1 cellular context compared by ENCODE assay signal in the genomic region with DNA sequence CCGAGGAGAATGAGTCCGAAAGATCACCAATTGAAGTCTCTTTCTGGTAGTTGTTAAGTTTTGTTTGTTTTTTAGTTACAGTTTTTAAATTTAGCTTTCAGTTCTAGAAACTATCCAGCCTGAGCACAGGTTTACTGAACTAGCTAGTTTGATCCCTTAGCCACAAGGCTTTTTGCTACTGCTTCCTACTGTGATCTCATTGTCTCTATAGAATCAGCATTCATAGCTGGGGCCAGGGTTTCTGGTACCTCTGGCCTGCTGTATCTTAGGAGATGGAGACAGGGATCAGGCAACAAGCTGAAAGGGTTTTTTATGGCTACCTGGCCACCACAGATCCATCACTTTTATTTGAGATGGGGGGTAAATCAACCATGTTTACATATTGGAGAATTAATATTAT.
TF ChIP-seq lines count a peak whose summit lies in the region.

No MANE protein-coding gene starts in this region.

TF ChIP-seq in GM23338, 12 proteins besides CTCF, POLR2A, EP300 and RAD21:
- TF ChIP-seq ZNF331 (CRISPR knock-in tag; IDR thresholded peaks at IDR 0.05; ENCODE audit: low read depth) (no peak), CREB1 (CRISPR knock-in tag; IDR thresholded peaks at IDR 0.05; ENCODE audit: low read depth) (no peak), STAT1 (IDR thresholded peaks at IDR 0.05; ENCODE audit: unreplicated experiment) (no peak), ZNF114 (CRISPR knock-in tag; IDR thresholded peaks at IDR 0.05) (no peak), EZH2phosphoT487 (IDR thresholded peaks at IDR 0.05; ENCODE audit: unreplicated experiment) (no peak), NANOG (IDR thresholded peaks at IDR 0.05; ENCODE audit: borderline replicate concordance) (no peak), JUNB (IDR thresholded peaks at IDR 0.05; ENCODE audit: unreplicated experiment) (no peak), EZH2 (IDR thresholded peaks at IDR 0.05; ENCODE audit: low read depth, unreplicated experiment) (no peak), POLR2AphosphoS5 (IDR thresholded peaks at IDR 0.05; ENCODE audit: low read depth) (no peak)
- TF ChIP-seq, protein P1, sequence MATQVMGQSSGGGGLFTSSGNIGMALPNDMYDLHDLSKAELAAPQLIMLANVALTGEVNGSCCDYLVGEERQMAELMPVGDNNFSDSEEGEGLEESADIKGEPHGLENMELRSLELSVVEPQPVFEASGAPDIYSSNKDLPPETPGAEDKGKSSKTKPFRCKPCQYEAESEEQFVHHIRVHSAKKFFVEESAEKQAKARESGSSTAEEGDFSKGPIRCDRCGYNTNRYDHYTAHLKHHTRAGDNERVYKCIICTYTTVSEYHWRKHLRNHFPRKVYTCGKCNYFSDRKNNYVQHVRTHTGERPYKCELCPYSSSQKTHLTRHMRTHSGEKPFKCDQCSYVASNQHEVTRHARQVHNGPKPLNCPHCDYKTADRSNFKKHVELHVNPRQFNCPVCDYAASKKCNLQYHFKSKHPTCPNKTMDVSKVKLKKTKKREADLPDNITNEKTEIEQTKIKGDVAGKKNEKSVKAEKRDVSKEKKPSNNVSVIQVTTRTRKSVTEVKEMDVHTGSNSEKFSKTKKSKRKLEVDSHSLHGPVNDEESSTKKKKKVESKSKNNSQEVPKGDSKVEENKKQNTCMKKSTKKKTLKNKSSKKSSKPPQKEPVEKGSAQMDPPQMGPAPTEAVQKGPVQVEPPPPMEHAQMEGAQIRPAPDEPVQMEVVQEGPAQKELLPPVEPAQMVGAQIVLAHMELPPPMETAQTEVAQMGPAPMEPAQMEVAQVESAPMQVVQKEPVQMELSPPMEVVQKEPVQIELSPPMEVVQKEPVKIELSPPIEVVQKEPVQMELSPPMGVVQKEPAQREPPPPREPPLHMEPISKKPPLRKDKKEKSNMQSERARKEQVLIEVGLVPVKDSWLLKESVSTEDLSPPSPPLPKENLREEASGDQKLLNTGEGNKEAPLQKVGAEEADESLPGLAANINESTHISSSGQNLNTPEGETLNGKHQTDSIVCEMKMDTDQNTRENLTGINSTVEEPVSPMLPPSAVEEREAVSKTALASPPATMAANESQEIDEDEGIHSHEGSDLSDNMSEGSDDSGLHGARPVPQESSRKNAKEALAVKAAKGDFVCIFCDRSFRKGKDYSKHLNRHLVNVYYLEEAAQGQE (IDR thresholded peaks at IDR 0.05; ENCODE audit: unreplicated experiment): no peak
- TF ChIP-seq, protein P2, sequence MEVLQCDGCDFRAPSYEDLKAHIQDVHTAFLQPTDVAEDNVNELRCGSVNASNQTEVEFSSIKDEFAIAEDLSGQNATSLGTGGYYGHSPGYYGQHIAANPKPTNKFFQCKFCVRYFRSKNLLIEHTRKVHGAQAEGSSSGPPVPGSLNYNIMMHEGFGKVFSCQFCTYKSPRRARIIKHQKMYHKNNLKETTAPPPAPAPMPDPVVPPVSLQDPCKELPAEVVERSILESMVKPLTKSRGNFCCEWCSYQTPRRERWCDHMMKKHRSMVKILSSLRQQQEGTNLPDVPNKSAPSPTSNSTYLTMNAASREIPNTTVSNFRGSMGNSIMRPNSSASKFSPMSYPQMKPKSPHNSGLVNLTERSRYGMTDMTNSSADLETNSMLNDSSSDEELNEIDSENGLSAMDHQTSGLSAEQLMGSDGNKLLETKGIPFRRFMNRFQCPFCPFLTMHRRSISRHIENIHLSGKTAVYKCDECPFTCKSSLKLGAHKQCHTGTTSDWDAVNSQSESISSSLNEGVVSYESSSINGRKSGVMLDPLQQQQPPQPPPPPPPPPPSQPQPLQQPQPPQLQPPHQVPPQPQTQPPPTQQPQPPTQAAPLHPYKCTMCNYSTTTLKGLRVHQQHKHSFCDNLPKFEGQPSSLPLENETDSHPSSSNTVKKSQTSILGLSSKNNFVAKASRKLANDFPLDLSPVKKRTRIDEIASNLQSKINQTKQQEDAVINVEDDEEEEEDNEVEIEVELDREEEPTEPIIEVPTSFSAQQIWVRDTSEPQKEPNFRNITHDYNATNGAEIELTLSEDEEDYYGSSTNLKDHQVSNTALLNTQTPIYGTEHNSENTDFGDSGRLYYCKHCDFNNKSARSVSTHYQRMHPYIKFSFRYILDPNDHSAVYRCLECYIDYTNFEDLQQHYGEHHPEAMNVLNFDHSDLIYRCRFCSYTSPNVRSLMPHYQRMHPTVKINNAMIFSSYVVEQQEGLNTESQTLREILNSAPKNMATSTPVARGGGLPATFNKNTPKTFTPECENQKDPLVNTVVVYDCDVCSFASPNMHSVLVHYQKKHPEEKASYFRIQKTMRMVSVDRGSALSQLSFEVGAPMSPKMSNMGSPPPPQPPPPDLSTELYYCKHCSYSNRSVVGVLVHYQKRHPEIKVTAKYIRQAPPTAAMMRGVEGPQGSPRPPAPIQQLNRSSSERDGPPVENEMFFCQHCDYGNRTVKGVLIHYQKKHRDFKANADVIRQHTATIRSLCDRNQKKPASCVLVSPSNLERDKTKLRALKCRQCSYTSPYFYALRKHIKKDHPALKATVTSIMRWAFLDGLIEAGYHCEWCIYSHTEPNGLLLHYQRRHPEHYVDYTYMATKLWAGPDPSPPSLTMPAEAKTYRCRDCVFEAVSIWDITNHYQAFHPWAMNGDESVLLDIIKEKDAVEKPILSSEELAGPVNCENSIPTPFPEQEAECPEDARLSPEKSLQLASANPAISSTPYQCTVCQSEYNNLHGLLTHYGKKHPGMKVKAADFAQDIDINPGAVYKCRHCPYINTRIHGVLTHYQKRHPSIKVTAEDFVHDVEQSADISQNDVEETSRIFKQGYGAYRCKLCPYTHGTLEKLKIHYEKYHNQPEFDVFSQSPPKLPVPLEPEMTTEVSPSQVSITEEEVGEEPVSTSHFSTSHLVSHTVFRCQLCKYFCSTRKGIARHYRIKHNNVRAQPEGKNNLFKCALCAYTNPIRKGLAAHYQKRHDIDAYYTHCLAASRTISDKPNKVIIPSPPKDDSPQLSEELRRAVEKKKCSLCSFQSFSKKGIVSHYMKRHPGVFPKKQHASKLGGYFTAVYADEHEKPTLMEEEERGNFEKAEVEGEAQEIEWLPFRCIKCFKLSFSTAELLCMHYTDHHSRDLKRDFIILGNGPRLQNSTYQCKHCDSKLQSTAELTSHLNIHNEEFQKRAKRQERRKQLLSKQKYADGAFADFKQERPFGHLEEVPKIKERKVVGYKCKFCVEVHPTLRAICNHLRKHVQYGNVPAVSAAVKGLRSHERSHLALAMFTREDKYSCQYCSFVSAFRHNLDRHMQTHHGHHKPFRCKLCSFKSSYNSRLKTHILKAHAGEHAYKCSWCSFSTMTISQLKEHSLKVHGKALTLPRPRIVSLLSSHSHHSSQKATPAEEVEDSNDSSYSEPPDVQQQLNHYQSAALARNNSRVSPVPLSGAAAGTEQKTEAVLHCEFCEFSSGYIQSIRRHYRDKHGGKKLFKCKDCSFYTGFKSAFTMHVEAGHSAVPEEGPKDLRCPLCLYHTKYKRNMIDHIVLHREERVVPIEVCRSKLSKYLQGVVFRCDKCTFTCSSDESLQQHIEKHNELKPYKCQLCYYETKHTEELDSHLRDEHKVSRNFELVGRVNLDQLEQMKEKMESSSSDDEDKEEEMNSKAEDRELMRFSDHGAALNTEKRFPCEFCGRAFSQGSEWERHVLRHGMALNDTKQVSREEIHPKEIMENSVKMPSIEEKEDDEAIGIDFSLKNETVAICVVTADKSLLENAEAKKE (CRISPR knock-in tag; IDR thresholded peaks at IDR 0.05): no peak
- TF ChIP-seq, protein P3, sequence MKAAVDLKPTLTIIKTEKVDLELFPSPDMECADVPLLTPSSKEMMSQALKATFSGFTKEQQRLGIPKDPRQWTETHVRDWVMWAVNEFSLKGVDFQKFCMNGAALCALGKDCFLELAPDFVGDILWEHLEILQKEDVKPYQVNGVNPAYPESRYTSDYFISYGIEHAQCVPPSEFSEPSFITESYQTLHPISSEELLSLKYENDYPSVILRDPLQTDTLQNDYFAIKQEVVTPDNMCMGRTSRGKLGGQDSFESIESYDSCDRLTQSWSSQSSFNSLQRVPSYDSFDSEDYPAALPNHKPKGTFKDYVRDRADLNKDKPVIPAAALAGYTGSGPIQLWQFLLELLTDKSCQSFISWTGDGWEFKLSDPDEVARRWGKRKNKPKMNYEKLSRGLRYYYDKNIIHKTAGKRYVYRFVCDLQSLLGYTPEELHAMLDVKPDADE (IDR thresholded peaks at IDR 0.05): no peak
TF ChIP-seq in GM23338: peak in this region for 0.
